ENCODE assay signal across 1 cellular context in the genomic region with DNA sequence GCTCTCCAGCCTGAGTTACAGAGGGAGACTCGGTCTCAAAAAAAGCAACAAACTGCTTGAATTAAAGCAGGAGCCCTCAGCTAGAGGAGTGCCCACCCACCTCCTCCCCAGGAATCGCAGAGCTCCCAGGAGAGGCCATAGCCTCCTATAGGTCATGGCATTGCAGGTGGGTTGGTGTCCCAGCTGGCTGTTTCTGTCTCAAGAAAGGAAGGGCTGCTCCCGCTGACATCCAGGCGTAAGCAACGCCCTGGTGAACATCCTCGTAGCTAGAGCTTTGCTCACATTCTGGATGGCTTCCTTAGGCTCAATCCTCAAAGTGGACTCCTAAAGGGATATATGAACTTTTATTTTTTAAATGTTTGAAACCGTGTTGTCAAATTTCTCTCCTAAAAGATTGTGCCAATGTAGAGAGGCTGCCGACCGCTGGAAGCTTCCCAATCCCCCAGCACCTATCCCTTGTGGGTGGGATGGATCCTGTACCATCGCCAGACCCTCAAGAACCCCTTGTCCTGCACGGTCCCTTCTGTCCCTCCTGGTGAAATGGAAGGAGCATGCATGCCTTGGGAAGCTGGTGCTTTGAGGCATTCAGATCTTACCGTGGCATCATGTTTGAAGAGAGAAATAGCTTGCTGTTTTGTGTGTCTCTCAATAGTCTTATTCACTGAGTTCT.
A peak's percentile ranks its signal among the peaks of the same experiment; 100 is the strongest.
TF ChIP-seq lines count a peak whose summit lies in the region.

No MANE protein-coding gene starts in this region.

TF ChIP-seq in GM12878, 131 proteins besides CTCF, POLR2A, EP300 and RAD21:
- TF ChIP-seq ZNF24 (IDR thresholded peaks at IDR 0.05): no peak
- 0 out of 2 replicates have a peak, but pooled peaks have one; percentile 11 for TF ChIP-seq IKZF1 (conservative IDR thresholded peaks at IDR 0.05)
